In the genomic region with DNA sequence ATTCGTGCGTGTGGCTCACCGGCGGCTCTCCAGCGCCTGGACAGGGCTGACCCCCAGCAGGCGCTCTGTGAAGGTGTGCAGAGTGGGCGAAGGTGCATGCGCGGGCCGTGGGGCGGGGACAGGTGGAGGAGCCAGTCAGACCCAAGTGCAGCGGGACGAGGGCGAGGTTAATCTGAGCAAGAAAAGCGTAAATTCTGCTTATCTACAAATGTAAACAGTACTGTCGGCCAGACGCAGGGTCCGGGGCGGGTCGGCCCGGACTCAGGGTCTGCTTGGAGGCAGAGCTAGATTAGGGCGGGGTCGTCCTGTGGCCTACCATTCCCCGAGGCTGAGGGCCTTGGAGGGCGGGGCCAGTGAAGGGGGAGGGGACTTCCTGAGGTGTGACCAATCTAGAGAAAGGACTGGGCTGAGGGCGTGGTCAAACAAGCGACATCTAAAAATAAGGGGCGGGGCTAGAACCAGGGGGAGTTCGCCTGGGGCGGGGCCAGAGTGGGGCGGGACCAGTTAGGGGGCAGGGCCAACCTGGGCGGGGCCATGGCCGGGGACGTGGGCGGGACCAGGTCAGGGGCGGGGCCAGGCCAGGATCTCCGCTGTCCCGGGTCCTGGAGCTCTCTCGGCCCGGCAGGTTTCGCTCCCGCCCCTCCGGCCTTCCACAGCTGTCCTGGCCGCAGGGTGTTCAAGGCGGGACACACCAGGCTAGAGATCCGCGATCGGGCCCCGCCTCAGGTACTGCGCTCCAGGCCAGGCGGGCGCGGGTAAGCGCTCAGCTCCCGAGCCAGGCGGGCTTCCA, we compare ENCODE assay signal across 8 cellular contexts. TPM values are rescaled to one million over a fixed set of nuclear protein-coding genes. Genes with fewer than 3 reads are reported as not detected.
DNase-seq lines count a peak whose midpoint lies in the region; TF ChIP-seq lines count a peak whose summit lies in the region.

A gene (plus strand): TSS at position 611 of the 790 bp plus-strand sequence. CDS start 994 bp downstream, outside the sequence.

- H3K9me2 ChIP-seq in OCI-LY7 (ENCODE audit: insufficient read depth, low read length): no peaks in the 10 kb centered on the region

- no peaks in the 10 kb centered on the region for H3K9me3 ChIP-seq in HUES6 (ENCODE audit: control insufficient read depth, insufficient read depth, low read depth, low read length)
- no peaks in the 10 kb centered on the region for H3K9me3 ChIP-seq in OCI-LY7 (ENCODE audit: low read length)

- H4K20me1 ChIP-seq in OCI-LY7 (ENCODE audit: insufficient read depth, low read length): no peaks in the 10 kb centered on the region

- H3K9ac ChIP-seq in HUES6 (ENCODE audit: low read length): peak within 1 kb of the TSS; percentile 38

- H3K4me2 ChIP-seq in OCI-LY7 (ENCODE audit: low read length): peak within 1 kb of the TSS; percentile 68

- H3K27ac ChIP-seq in HUES6 (ENCODE audit: low read depth, low read length): no peak within 1 kb of the TSS
- no peak within 1 kb of the TSS for H3K27ac ChIP-seq in OCI-LY7 (ENCODE audit: low read depth, low read length, poor library complexity, severe bottlenecking)

- POLR2A ChIA-PET in OCI-LY7 (lab: Charles Lee): interaction anchor here (0.6 kb wide), 1 partner anchor 342 kb away, joined by 3 read pairs; no protein-coding TSS in a partner anchor

- H3K27me3 ChIP-seq in HUES6 (ENCODE audit: control insufficient read depth, insufficient read depth, low read length): peaks cover 18% of the 10 kb centered on the region; the same call in 1 of the 2 replicates

- H3K4me1 ChIP-seq in HUES6 (ENCODE audit: control insufficient read depth, insufficient read depth, low read length) (peaks cover 4% of the 10 kb centered on the region; the same call in 1 of the 2 replicates), OCI-LY7 (ENCODE audit: insufficient read depth, low read length, poor library complexity, severe bottlenecking) (peaks cover 3% of the 10 kb centered on the region)

- no peak for TF ChIP-seq CTCF in GM20000 (IDR thresholded peaks at IDR 0.05; ENCODE audit: extremely low read depth, missing control alignments)
- 0 out of 2 replicates have a peak, but pooled peaks have one; percentile 19 for TF ChIP-seq CTCF in OCI-LY7 (conservative IDR thresholded peaks at IDR 0.05; ENCODE audit: low read length)
- TF ChIP-seq CTCF in epithelial cell of esophagus (IDR thresholded peaks at IDR 0.05; ENCODE audit: insufficient read depth, low read depth, low read length, missing control alignments): no peak

- H3K79me2 ChIP-seq in OCI-LY7 (ENCODE audit: insufficient read depth, low read depth, low read length): no peaks in the 10 kb centered on the region

- H3K36me3 ChIP-seq in HUES6 (ENCODE audit: control insufficient read depth, insufficient read depth, low read length): no peaks in the 10 kb centered on the region
- no peaks in the 10 kb centered on the region for H3K36me3 ChIP-seq in OCI-LY7 (ENCODE audit: insufficient read depth, low read length)

- H3K4me3 ChIP-seq in HUES6 (ENCODE audit: low read depth, low read length) (peak within 1 kb of the TSS; percentile 86), OCI-LY7 (ENCODE audit: low read depth, low read length, poor library complexity, severe bottlenecking) (peak within 1 kb of the TSS; percentile 56), epithelial cell of esophagus (ENCODE audit: low read length) (peak within 1 kb of the TSS; percentile 64)

- intact Hi-C loops in OCI-LY7 (cut with micrococcal nuclease; ENCODE audit: unreplicated experiment): loop anchor here (2.0 to 5.0 kb wide), 2 partner anchors 241 to 451 kb away; no protein-coding TSS in a partner anchor

- CTCF ChIA-PET in OCI-LY7 (lab: Charles Lee; ENCODE audit: unreplicated experiment): interaction anchor here (0.6 to 1.1 kb wide), 2 partner anchors 52 to 539 kb away, joined by 3 to 4 read pairs; no protein-coding TSS in a partner anchor

- peak within 1 kb of the TSS; percentile 69 for H2AFZ ChIP-seq in OCI-LY7 (ENCODE audit: low read length)

- no TSS peak for BruUV-seq in OCI-LY7 (replicated peaks; lab: Mats Ljungman, UMichigan)

- DNase-seq in C1 segment of cervical spinal cord (lab: John Stamatoyannopoulos, UW): peak; percentile 51 to 99 (median 92)
- peak; percentile 99 for DNase-seq in GM20000 (ENCODE audit: low spot score)
- DNase-seq in OCI-LY7 (ENCODE audit: low spot score): peak; percentile 98
- DNase-seq in activated T-cell treated with anti-CD3 and anti-CD28 coated beads for 4 hours: peak; percentile 81
- DNase-seq in epithelial cell of esophagus (ENCODE audit: low read depth): peak; percentile 98
- peak; percentile 96 for DNase-seq in midbrain (lab: John Stamatoyannopoulos, UW)
- peak; percentile 79 for DNase-seq in stimulated activated CD8-positive, alpha-beta memory T cell treated with anti-CD3 and anti-CD28 coated beads, Interleukin-15, amount 100 ng/mL, for 24 hours (ENCODE audit: low read depth)

RNA-seq across cellular contexts. Expression of the gene that starts here (rescaled TPM):
- total RNA-seq in OCI-LY7 (2014; rRNA removed; shearing (Covaris generic)): not detected in 2 replicates
- not detected in 2 replicates for total RNA-seq in OCI-LY7 (2022)

Comparison
In these comparisons a context has a peak if more than half of its experiments do, and no peak if none do; other contexts are left out.
1. Peak in DNase-seq, H3K4me3 ChIP-seq and H3K4me2 ChIP-seq in OCI-LY7; RNA of the gene not detected or under 1 TPM.